Comparison of ENCODE assay signal across 8 cellular contexts in the genomic region with DNA sequence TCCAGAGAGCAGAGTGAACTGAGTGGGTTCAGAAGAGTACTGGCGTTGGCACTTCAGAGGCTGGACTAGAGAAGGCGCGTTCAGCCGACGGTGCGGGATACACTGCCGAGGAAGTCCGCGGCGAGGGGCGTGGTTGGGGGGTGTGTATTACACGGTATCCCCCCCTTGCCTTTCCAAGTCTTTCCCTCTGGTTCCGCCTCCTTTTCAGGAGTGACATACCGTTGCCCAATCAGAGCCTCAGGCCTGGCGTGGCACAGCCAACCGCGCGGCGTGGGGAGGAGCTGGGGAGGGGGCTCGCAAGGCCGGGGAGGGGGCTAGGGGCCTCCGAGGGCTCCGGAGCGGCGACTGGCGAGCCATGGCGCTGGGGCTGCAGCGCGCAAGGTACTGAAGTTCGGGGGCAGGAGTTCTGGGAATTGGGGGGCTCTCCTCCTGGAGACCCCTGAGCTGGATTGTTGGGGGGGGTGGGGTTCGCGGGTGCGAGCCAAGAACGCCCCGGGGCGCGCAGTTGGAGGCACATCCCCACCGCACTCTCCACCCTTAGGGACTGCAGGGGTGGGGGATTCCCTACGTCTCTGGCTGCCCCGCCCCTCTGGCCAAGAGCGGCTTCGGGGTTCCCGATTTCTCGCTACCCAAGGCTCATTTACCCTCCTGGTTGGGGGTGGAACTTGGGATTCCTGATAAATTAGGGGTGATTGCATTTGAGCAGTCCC. TPM values are rescaled to one million over a fixed set of nuclear protein-coding genes. Genes with fewer than 3 reads are reported as not detected.
A peak's percentile ranks its signal among the peaks of the same experiment; 100 is the strongest.
DNase-seq lines count a peak whose midpoint lies in the region; ATAC-seq and TF ChIP-seq lines count a peak whose summit lies in the region.

A gene (plus strand): TSS at position 321 of the 710 bp plus-strand sequence. CDS start 35 bp downstream, at position 356.

- TF ChIP-seq CTCF in epithelial cell of esophagus (IDR thresholded peaks at IDR 0.05; ENCODE audit: insufficient read depth, low read depth, low read length, missing control alignments) = no peak
- TF ChIP-seq CTCF in upper lobe of right lung (IDR thresholded peaks at IDR 0.05) = no peak

- H3K27ac ChIP-seq in upper lobe of right lung = peak within 1 kb of the TSS; percentile 65

- H3K9me3 ChIP-seq in upper lobe of right lung = no peaks in the 10 kb centered on the region

- no peaks in the 10 kb centered on the region for H3K27me3 ChIP-seq in upper lobe of right lung

- ATAC-seq in upper lobe of right lung = peak; percentile 3
- no peak for ATAC-seq in GM18870 (IDR thresholded peaks at IDR 0.05; ENCODE audit: unreplicated experiment)

- intact Hi-C loops in upper lobe of right lung (cut with DNase I) = no loop called here

- H3K36me3 ChIP-seq in upper lobe of right lung = no peaks in the 10 kb centered on the region

- H3K4me3 ChIP-seq in epithelial cell of esophagus (ENCODE audit: low read length) (peak within 1 kb of the TSS; percentile 30), upper lobe of right lung (peak within 1 kb of the TSS; percentile 62)

- H3K4me1 ChIP-seq in upper lobe of right lung = peaks cover 43% of the 10 kb centered on the region

- peak; percentile 41 for DNase-seq in NCI-H1436 (lab: John Stamatoyannopoulos, UW)
- no peak for DNase-seq in NCI-H1436 treated with DMSO at 0.1 percent for 48 hours (lab: John Stamatoyannopoulos, UW)
- no peak for DNase-seq in epithelial cell of esophagus (ENCODE audit: low read depth)
- peak; percentile 69 for DNase-seq in midbrain (lab: John Stamatoyannopoulos, UW)
- DNase-seq in upper lobe of right lung = peak; percentile 86
- DNase-seq in stimulated activated naive CD4-positive, alpha-beta T cell treated with Interleukin-2 at 50 U/mL for 16 hours (lab: John Stamatoyannopoulos, UW) = no peak
- no peak for DNase-seq in COLO829 (ENCODE audit: low spot score)

RNA-seq across cellular contexts. Expression of the gene that starts here (rescaled TPM):
- total RNA-seq in upper lobe of right lung = 63.1 TPM

Comparison
In these comparisons a context has a peak if more than half of its experiments do, and no peak if none do; other contexts are left out.
1. DNase-seq: peak in NCI-H1436 (single experiment), midbrain (single experiment) and upper lobe of right lung (single experiment); none in NCI-H1436 treated with DMSO at 0.1 percent for 48 hours (single experiment), epithelial cell of esophagus (single experiment), stimulated activated naive CD4-positive, alpha-beta T cell treated with Interleukin-2 at 50 U/mL for 16 hours (single experiment) and COLO829 (single experiment).